In genomic region chr7:38321050-38321449, GRCh38 we compare ENCODE assay signal across 1 cellular context.
TF ChIP-seq lines count a peak whose summit lies in the region.

No MANE protein-coding gene starts in this region.

TF ChIP-seq in WTC11, 78 proteins besides CTCF, POLR2A, EP300 and RAD21 (continued from another document):
- TF ChIP-seq ZNF532 (CRISPR knock-in tag; IDR thresholded peaks at IDR 0.05; ENCODE audit: borderline replicate concordance) (no peak), ZNF396 (CRISPR knock-in tag; IDR thresholded peaks at IDR 0.05; ENCODE audit: borderline replicate concordance) (no peak), EMX1 (CRISPR knock-in tag; IDR thresholded peaks at IDR 0.05) (no peak), JUN (CRISPR knock-in tag; IDR thresholded peaks at IDR 0.05) (no peak), RELA (CRISPR knock-in tag; IDR thresholded peaks at IDR 0.05; ENCODE audit: borderline replicate concordance) (no peak), ATF1 (CRISPR knock-in tag; IDR thresholded peaks at IDR 0.05) (no peak), SOX15 (CRISPR knock-in tag; IDR thresholded peaks at IDR 0.05) (no peak)
- TF ChIP-seq, protein P1, sequence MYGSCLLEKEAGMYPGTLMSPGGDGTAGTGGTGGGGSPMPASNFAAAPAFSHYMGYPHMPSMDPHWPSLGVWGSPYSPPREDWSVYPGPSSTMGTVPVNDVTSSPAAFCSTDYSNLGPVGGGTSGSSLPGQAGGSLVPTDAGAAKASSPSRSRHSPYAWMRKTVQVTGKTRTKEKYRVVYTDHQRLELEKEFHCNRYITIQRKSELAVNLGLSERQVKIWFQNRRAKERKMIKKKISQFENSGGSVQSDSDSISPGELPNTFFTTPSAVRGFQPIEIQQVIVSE (CRISPR knock-in tag; IDR thresholded peaks at IDR 0.05; ENCODE audit: borderline replicate concordance): no peak
- TF ChIP-seq, protein P2, sequence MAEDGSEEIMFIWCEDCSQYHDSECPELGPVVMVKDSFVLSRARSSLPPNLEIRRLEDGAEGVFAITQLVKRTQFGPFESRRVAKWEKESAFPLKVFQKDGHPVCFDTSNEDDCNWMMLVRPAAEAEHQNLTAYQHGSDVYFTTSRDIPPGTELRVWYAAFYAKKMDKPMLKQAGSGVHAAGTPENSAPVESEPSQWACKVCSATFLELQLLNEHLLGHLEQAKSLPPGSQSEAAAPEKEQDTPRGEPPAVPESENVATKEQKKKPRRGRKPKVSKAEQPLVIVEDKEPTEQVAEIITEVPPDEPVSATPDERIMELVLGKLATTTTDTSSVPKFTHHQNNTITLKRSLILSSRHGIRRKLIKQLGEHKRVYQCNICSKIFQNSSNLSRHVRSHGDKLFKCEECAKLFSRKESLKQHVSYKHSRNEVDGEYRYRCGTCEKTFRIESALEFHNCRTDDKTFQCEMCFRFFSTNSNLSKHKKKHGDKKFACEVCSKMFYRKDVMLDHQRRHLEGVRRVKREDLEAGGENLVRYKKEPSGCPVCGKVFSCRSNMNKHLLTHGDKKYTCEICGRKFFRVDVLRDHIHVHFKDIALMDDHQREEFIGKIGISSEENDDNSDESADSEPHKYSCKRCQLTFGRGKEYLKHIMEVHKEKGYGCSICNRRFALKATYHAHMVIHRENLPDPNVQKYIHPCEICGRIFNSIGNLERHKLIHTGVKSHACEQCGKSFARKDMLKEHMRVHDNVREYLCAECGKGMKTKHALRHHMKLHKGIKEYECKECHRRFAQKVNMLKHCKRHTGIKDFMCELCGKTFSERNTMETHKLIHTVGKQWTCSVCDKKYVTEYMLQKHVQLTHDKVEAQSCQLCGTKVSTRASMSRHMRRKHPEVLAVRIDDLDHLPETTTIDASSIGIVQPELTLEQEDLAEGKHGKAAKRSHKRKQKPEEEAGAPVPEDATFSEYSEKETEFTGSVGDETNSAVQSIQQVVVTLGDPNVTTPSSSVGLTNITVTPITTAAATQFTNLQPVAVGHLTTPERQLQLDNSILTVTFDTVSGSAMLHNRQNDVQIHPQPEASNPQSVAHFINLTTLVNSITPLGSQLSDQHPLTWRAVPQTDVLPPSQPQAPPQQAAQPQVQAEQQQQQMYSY (CRISPR knock-in tag; IDR thresholded peaks at IDR 0.05): no peak
